ENCODE assay signal across 8 cellular contexts in the genomic region with DNA sequence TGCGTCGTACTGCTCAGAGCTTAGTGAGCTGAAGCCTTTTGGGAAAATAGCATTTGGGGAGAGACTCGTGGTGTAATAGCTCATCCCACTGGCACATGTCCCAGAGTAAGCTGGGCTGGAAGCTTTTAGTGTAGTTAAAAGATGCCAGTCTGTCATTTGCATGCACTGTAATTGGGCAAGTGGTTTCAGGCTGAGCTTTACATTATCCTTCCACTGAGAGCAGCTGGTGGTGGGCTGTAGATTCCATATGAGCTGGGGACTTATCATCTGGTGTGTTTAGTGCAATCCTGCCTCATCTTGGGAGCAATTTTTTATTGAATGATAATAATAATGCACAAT.
DNase-seq lines count a peak whose midpoint lies in the region; ATAC-seq and TF ChIP-seq lines count a peak whose summit lies in the region.

No MANE protein-coding gene starts in this region.

- ATAC-seq in GM21367 (IDR thresholded peaks at IDR 0.05; ENCODE audit: unreplicated experiment), result no peak
- no peak for ATAC-seq in HG03460 (IDR thresholded peaks at IDR 0.05; ENCODE audit: unreplicated experiment)

- TF ChIP-seq CTCF in fibroblast of mammary gland (conservative IDR thresholded peaks at IDR 0.05; ENCODE audit: control insufficient read depth, insufficient read depth, low read depth, low read length), result no peak

- DNase-seq in G401 (ENCODE audit: low spot score) (peak; percentile 95), NCI-H82 (lab: John Stamatoyannopoulos, UW) (peak; percentile 100), fibroblast of mammary gland (ENCODE audit: low read depth) (peak; percentile 92), putamen (ENCODE audit: low spot score) (peak; percentile 17), ecto neural progenitor cell (ENCODE audit: low spot score) (no peak), amniotic stem cell (lab: John Stamatoyannopoulos, UW) (no peak)

- no peak overlapping the region for H3K4me3 ChIP-seq in fibroblast of mammary gland (ENCODE audit: control insufficient read depth, low read depth, low read length)

- in situ Hi-C loops in G401 (cut with HindIII; ENCODE audit: low sequenced_read_pairs), result no loop called here

Comparison
In these comparisons a context has a peak if more than half of its experiments do, and no peak if none do; other contexts are left out.
1. DNase-seq: peak in G401 (single experiment), NCI-H82 (single experiment), fibroblast of mammary gland (single experiment) and putamen (single experiment); none in ecto neural progenitor cell (single experiment) and amniotic stem cell (single experiment).